In genomic region chr7:72017756-72018155, GRCh38 we compare ENCODE assay signal across 18 cellular contexts.
"Had no signal": no experiment of that assay in that cellular context is flagged by ENCODE, and none has a peak within 500 bp of the region (broad histone marks: within the 10 kb centered on the region; RNA-seq: fewer than 3 reads in every experiment).

No MANE protein-coding gene starts in this region.

- ATAC-seq: Panc1, PC-3 had no signal

- DNase-seq: KBM-7, MV-4-11, NCI-H1048, NCI-H1105, NCI-H1417, NCI-H1436 treated with DMSO at 0.1 percent for 48 hours, NCI-H1694, NCI-H187 treated with DMSO at 0.1 percent for 48 hours, NCI-H2029 treated with DMSO at 0.1 percent for 48 hours, NCI-H2171 treated with DMSO at 0.1 percent for 48 hours, NCI-H345, NCI-H446 treated with DMSO at 0.1 percent for 48 hours, NCI-H510A treated with DMSO at 0.1 percent for 48 hours, NCI-H526, PC-3, SHP77, SK-N-SH had no signal
